1 cellular context compared by ENCODE assay signal in genomic region chr6:108002365-108003221, GRCh38.
TF ChIP-seq lines count a peak whose summit lies in the region.

No MANE protein-coding gene starts in this region.

TF ChIP-seq in HepG2, 621 proteins besides CTCF, POLR2A, EP300 and RAD21 (continued from another document and continues in another):
- TF ChIP-seq ZNF512B (CRISPR knock-in tag; IDR thresholded peaks at IDR 0.05; ENCODE audit: borderline replicate concordance), result no peak
- TF ChIP-seq ASH2L (IDR thresholded peaks at IDR 0.05; ENCODE audit: insufficient read length, low read depth, low read length), result peak; percentile 76
- no peak for TF ChIP-seq ZNF382 (CRISPR knock-in tag; IDR thresholded peaks at IDR 0.05; ENCODE audit: borderline replicate concordance)
- TF ChIP-seq SP140L (CRISPR knock-in tag; IDR thresholded peaks at IDR 0.05; ENCODE audit: borderline replicate concordance), result no peak
- TF ChIP-seq, protein P1, sequence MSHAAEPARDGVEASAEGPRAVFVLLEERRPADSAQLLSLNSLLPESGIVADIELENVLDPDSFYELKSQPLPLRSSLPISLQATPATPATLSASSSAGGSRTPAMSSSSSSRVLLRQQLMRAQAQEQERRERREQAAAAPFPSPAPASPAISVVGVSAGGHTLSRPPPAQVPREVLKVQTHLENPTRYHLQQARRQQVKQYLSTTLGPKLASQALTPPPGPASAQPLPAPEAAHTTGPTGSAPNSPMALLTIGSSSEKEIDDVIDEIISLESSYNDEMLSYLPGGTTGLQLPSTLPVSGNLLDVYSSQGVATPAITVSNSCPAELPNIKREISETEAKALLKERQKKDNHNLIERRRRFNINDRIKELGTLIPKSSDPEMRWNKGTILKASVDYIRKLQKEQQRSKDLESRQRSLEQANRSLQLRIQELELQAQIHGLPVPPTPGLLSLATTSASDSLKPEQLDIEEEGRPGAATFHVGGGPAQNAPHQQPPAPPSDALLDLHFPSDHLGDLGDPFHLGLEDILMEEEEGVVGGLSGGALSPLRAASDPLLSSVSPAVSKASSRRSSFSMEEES (CRISPR knock-in tag; IDR thresholded peaks at IDR 0.05), result peak; percentile 96
- TF ChIP-seq PLRG1 (conservative IDR thresholded peaks at IDR 0.05), result no peak
- no peak for TF ChIP-seq GLI4 (CRISPR knock-in tag; IDR thresholded peaks at IDR 0.05; ENCODE audit: borderline replicate concordance)
- no peak for TF ChIP-seq NFE2 (CRISPR knock-in tag; IDR thresholded peaks at IDR 0.05)
- no peak for TF ChIP-seq ZNF225 (CRISPR knock-in tag; IDR thresholded peaks at IDR 0.05)
- no peak for TF ChIP-seq ZFP37 (CRISPR knock-in tag; IDR thresholded peaks at IDR 0.05; ENCODE audit: borderline replicate concordance)
- TF ChIP-seq, protein P2, sequence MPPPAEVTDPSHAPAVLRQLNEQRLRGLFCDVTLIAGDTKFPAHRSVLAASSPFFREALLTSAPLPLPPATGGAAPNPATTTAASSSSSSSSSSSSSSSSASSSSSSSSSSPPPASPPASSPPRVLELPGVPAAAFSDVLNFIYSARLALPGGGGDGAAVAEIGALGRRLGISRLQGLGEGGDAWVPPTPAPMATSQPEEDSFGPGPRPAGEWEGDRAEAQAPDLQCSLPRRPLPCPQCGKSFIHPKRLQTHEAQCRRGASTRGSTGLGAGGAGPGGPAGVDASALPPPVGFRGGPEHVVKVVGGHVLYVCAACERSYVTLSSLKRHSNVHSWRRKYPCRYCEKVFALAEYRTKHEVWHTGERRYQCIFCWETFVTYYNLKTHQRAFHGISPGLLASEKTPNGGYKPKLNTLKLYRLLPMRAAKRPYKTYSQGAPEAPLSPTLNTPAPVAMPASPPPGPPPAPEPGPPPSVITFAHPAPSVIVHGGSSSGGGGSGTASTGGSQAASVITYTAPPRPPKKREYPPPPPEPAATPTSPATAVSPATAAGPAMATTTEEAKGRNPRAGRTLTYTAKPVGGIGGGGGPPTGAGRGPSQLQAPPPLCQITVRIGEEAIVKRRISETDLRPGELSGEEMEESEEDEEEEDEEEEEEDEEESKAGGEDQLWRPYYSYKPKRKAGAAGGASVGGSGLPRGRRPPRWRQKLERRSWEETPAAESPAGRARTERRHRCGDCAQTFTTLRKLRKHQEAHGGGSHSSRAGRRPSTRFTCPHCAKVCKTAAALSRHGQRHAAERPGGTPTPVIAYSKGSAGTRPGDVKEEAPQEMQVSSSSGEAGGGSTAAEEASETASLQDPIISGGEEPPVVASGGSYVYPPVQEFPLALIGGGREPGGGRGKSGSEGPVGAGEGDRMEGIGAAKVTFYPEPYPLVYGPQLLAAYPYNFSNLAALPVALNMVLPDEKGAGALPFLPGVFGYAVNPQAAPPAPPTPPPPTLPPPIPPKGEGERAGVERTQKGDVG (CRISPR knock-in tag; IDR thresholded peaks at IDR 0.05; ENCODE audit: borderline replicate concordance), result no peak
- TF ChIP-seq, protein P3, sequence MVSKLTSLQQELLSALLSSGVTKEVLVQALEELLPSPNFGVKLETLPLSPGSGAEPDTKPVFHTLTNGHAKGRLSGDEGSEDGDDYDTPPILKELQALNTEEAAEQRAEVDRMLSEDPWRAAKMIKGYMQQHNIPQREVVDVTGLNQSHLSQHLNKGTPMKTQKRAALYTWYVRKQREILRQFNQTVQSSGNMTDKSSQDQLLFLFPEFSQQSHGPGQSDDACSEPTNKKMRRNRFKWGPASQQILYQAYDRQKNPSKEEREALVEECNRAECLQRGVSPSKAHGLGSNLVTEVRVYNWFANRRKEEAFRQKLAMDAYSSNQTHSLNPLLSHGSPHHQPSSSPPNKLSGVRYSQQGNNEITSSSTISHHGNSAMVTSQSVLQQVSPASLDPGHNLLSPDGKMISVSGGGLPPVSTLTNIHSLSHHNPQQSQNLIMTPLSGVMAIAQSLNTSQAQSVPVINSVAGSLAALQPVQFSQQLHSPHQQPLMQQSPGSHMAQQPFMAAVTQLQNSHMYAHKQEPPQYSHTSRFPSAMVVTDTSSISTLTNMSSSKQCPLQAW (CRISPR knock-in tag; IDR thresholded peaks at IDR 0.05), result no peak
- no peak for TF ChIP-seq ZNF781 (CRISPR knock-in tag; IDR thresholded peaks at IDR 0.05; ENCODE audit: borderline replicate concordance, not compliant biosample characterization)
- no peak for TF ChIP-seq ZBTB7B (CRISPR knock-in tag; IDR thresholded peaks at IDR 0.05)
- TF ChIP-seq, protein P4, sequence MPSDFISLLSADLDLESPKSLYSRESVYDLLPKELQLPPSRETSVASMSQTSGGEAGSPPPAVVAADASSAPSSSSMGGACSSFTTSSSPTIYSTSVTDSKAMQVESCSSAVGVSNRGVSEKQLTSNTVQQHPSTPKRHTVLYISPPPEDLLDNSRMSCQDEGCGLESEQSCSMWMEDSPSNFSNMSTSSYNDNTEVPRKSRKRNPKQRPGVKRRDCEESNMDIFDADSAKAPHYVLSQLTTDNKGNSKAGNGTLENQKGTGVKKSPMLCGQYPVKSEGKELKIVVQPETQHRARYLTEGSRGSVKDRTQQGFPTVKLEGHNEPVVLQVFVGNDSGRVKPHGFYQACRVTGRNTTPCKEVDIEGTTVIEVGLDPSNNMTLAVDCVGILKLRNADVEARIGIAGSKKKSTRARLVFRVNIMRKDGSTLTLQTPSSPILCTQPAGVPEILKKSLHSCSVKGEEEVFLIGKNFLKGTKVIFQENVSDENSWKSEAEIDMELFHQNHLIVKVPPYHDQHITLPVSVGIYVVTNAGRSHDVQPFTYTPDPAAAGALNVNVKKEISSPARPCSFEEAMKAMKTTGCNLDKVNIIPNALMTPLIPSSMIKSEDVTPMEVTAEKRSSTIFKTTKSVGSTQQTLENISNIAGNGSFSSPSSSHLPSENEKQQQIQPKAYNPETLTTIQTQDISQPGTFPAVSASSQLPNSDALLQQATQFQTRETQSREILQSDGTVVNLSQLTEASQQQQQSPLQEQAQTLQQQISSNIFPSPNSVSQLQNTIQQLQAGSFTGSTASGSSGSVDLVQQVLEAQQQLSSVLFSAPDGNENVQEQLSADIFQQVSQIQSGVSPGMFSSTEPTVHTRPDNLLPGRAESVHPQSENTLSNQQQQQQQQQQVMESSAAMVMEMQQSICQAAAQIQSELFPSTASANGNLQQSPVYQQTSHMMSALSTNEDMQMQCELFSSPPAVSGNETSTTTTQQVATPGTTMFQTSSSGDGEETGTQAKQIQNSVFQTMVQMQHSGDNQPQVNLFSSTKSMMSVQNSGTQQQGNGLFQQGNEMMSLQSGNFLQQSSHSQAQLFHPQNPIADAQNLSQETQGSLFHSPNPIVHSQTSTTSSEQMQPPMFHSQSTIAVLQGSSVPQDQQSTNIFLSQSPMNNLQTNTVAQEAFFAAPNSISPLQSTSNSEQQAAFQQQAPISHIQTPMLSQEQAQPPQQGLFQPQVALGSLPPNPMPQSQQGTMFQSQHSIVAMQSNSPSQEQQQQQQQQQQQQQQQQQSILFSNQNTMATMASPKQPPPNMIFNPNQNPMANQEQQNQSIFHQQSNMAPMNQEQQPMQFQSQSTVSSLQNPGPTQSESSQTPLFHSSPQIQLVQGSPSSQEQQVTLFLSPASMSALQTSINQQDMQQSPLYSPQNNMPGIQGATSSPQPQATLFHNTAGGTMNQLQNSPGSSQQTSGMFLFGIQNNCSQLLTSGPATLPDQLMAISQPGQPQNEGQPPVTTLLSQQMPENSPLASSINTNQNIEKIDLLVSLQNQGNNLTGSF (CRISPR knock-in tag; IDR thresholded peaks at IDR 0.05), result no peak
- TF ChIP-seq, protein P5, sequence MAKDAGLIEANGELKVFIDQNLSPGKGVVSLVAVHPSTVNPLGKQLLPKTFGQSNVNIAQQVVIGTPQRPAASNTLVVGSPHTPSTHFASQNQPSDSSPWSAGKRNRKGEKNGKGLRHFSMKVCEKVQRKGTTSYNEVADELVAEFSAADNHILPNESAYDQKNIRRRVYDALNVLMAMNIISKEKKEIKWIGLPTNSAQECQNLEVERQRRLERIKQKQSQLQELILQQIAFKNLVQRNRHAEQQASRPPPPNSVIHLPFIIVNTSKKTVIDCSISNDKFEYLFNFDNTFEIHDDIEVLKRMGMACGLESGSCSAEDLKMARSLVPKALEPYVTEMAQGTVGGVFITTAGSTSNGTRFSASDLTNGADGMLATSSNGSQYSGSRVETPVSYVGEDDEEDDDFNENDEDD (CRISPR knock-in tag; IDR thresholded peaks at IDR 0.05; ENCODE audit: borderline replicate concordance), result peak; percentile 38; the same call in 1 of the 2 replicates
- TF ChIP-seq DRAP1 (CRISPR knock-in tag; IDR thresholded peaks at IDR 0.05), result 0 out of 2 replicates have a peak, but pooled peaks have one; percentile 16
- TF ChIP-seq ZNF407 (CRISPR knock-in tag; IDR thresholded peaks at IDR 0.05; ENCODE audit: not compliant biosample characterization), result no peak
- no peak for TF ChIP-seq ZNF335 (CRISPR knock-in tag; IDR thresholded peaks at IDR 0.05)
- TF ChIP-seq, protein P6, sequence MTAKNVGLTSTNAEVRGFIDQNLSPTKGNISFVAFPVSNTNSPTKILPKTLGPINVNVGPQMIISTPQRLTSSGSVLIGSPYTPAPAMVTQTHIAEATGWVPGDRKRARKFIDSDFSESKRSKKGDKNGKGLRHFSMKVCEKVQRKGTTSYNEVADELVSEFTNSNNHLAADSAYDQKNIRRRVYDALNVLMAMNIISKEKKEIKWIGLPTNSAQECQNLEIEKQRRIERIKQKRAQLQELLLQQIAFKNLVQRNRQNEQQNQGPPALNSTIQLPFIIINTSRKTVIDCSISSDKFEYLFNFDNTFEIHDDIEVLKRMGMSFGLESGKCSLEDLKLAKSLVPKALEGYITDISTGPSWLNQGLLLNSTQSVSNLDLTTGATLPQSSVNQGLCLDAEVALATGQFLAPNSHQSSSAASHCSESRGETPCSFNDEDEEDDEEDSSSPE (CRISPR knock-in tag; IDR thresholded peaks at IDR 0.05), result no peak
- no peak for TF ChIP-seq SNRNP70 (IDR thresholded peaks at IDR 0.05; ENCODE audit: low read depth, low read length)
- TF ChIP-seq, protein P7, sequence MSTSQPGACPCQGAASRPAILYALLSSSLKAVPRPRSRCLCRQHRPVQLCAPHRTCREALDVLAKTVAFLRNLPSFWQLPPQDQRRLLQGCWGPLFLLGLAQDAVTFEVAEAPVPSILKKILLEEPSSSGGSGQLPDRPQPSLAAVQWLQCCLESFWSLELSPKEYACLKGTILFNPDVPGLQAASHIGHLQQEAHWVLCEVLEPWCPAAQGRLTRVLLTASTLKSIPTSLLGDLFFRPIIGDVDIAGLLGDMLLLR (CRISPR knock-in tag; IDR thresholded peaks at IDR 0.05), result no peak
- TF ChIP-seq HOXA5 (CRISPR knock-in tag; IDR thresholded peaks at IDR 0.05), result no peak; the same call in 1 of the 2 replicates
